Comparison of ENCODE assay signal across 8 cellular contexts in the genomic region with DNA sequence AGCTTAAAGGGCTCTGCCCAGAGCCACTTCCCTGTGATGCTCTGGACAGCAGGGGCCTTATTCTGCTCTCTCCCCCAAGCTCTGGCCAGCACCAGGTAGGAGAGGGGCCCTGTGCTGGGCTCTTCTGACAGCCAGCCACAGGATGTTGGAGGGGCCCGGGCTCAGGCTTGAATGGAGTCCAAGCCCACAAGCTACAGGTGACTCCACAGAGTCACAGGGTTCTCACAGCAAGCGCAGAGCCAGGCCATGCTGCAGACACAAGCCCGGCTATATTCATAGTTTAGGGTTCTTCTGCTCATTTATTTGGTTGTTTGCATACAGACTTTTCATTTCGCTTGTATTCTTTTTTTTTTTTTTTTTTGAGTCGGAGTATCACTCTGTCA.
"Had no signal": no experiment of that assay in that cellular context is flagged by ENCODE, and none has a peak within 500 bp of the region (broad histone marks: within the 10 kb centered on the region; RNA-seq: fewer than 3 reads in every experiment).

No MANE protein-coding gene starts in this region.

- H3K9me3 Mint-ChIP-seq: H9 had no signal

- H3K27ac Mint-ChIP-seq: H9, IgD-negative memory B cell had no signal

- H3K4me3 Mint-ChIP-seq: H9, IgD-negative memory B cell had no signal

- H3K4me3 ChIP-seq: GM23248 had no signal

- H3K27ac ChIP-seq: GM23248 had no signal

- H3K4me1 Mint-ChIP-seq: IgD-negative memory B cell had no signal

- DNase-seq: GM23248, H9, HCEC 1CT, KBM-7 had no signal

- H3K9ac ChIP-seq: GM23248 had no signal

- H3K36me3 Mint-ChIP-seq: IgD-negative memory B cell had no signal

- FAIRE-seq: H1, H54, HTR-8/SVneo had no signal

- H2AFZ ChIP-seq: GM23248 had no signal
